In the genomic region with DNA sequence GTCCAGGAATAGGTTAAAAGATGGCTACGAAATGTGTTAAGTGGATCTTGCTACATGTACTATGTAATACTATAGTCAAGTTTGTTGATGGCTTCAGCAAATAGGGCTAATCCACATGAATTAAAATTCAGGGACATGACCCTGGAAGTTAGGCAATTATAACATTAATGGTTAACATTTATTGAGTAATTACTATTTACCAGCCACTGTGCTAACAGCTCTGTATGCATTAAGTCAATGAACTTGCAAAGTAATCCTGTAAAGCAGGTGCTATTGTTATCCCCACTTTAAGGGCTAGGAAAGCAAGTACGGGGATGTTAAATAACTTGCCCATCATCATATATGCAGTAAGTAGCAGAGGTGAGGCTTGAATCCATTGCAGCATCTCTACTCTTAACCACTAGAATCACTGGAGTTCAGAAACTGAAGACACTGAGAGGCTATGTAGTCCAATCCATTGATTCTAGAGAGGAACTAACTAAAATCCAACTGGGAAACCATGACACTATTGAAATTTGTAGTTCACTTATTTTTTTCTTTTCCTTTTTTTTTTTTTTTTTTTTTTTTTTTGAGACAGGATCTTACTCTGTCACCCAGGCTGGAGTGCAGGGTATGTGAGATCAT, we compare ENCODE assay signal across 21 cellular contexts.
DNase-seq lines count a peak whose midpoint lies in the region; ATAC-seq, FAIRE-seq and TF ChIP-seq lines count a peak whose summit lies in the region.
"Had no signal": no experiment of that assay in that cellular context is flagged by ENCODE, and none has a peak within 500 bp of the region (broad histone marks: within the 10 kb centered on the region; RNA-seq: fewer than 3 reads in every experiment).

No MANE protein-coding gene starts in this region.

- H3K4me1 ChIP-seq in OCI-LY3 (ENCODE audit: low read length) (peaks cover 86% of the 10 kb centered on the region), small intestine (ENCODE audit: control insufficient read depth in 2 of 2, insufficient read depth in 1 of 2, low read depth in 1 of 2, low read length in 1 of 2) (no peaks in the 10 kb centered on the region)
- H3K4me1 ChIP-seq: Caco-2, HAP-1 had no signal

- no peaks in the 10 kb centered on the region for H3K79me2 ChIP-seq in OCI-LY3 (ENCODE audit: low read length)

- H3K27ac Mint-ChIP-seq in progenitor cell of endocrine pancreas = peak overlapping the region; percentile 69
- H3K27ac Mint-ChIP-seq: CD4-positive, alpha-beta T cell had no signal

- H3K4me2 ChIP-seq in OCI-LY3 (ENCODE audit: low read length) = peak overlapping the region; percentile 80

- no peaks in the 10 kb centered on the region for H3K9me3 ChIP-seq in OCI-LY3 (ENCODE audit: insufficient read depth, low read length)
- no peaks in the 10 kb centered on the region for H3K9me3 ChIP-seq in small intestine (ENCODE audit: control insufficient read depth, low read depth)
- H3K9me3 ChIP-seq: Caco-2, HAP-1 had no signal

- H3K27ac ChIP-seq in OCI-LY3 (ENCODE audit: low read length) (peak overlapping the region; percentile 94), small intestine (ENCODE audit: low read depth in 1 of 2, low read length in 1 of 2) (no peak overlapping the region)
- H3K27ac ChIP-seq: C4-2B had no signal

- no peaks in the 10 kb centered on the region for H3K27me3 ChIP-seq in OCI-LY3 (ENCODE audit: low read depth, low read length)
- H3K27me3 ChIP-seq in small intestine (ENCODE audit: control insufficient read depth in 2 of 2, insufficient read depth in 2 of 2, low read length in 2 of 2) = no peaks in the 10 kb centered on the region

- no peaks in the 10 kb centered on the region for H3K27me3 Mint-ChIP-seq in progenitor cell of endocrine pancreas
- H3K27me3 Mint-ChIP-seq: CD4-positive, alpha-beta T cell had no signal

- H3K4me3 ChIP-seq in OCI-LY3 (ENCODE audit: low read length) (peak overlapping the region; percentile 71), small intestine (ENCODE audit: low read depth in 1 of 2, low read length in 2 of 2) (no peak overlapping the region)
- H3K4me3 ChIP-seq: HAP-1 had no signal

- peak; percentile 94 for ATAC-seq in left lobe of liver
- no peak for ATAC-seq in GM18867 (IDR thresholded peaks at IDR 0.05; ENCODE audit: unreplicated experiment)
- ATAC-seq in GM21381 (IDR thresholded peaks at IDR 0.05; ENCODE audit: unreplicated experiment) = no peak

- no peak overlapping the region for H2AFZ ChIP-seq in OCI-LY3 (ENCODE audit: low read depth, low read length)

- H4K20me1 ChIP-seq in OCI-LY3 (ENCODE audit: insufficient read depth, low read length) = no peaks in the 10 kb centered on the region

- peaks cover 3% of the 10 kb centered on the region for H3K9me3 Mint-ChIP-seq in progenitor cell of endocrine pancreas (ENCODE audit: low read depth)
- H3K9me3 Mint-ChIP-seq: CD4-positive, alpha-beta T cell had no signal

- peaks cover 14% of the 10 kb centered on the region for H3K36me3 ChIP-seq in OCI-LY3 (replicated peaks; ENCODE audit: low read depth, low read length)
- H3K36me3 ChIP-seq in small intestine (ENCODE audit: control insufficient read depth in 2 of 2, insufficient read depth in 2 of 2, low read length in 2 of 2) = no peaks in the 10 kb centered on the region
- H3K36me3 ChIP-seq: HAP-1 had no signal

- H3K36me3 Mint-ChIP-seq in progenitor cell of endocrine pancreas (ENCODE audit: insufficient read depth) = peaks cover 2% of the 10 kb centered on the region

- H3K4me1 Mint-ChIP-seq in progenitor cell of endocrine pancreas (ENCODE audit: low read depth) = peaks cover 24% of the 10 kb centered on the region

- H3K4me3 Mint-ChIP-seq in progenitor cell of endocrine pancreas (ENCODE audit: low read depth) = no peak overlapping the region
- H3K4me3 Mint-ChIP-seq: CD4-positive, alpha-beta T cell had no signal

- FAIRE-seq in small intestine (lab: Jason Lieb, UNC) = no peak
- FAIRE-seq: A204.1, D721Med, GM12892, GM18507, HTR-8/SVneo had no signal

- 37 to 65% (median 52%) methylated on average over 2 of the region's 2 CpGs for WGBS in small intestine, 3 donors

- DNase-seq in NCI-H748 (lab: John Stamatoyannopoulos, UW; ENCODE audit: unreplicated experiment) (peak; percentile 80), left lobe of liver (ENCODE audit: low spot score) (no peak), progenitor cell of endocrine pancreas (ENCODE audit: low spot score, unreplicated experiment) (no peak), small intestine (no peak)
- no peak for DNase-seq in activated CD4-positive, alpha-beta T cell treated with anti-CD3 and anti-CD28 coated beads for 1 hour
- DNase-seq: ACHN; Caco-2; CD4-positive, alpha-beta T cell; DMS79; GDM1; KG1 had no signal

- peak overlapping the region; percentile 82 for H3K9ac ChIP-seq in OCI-LY3 (ENCODE audit: low read length)

- TF ChIP-seq CTCF in OCI-LY3 (IDR thresholded peaks at IDR 0.05; ENCODE audit: low read depth, low read length) (no peak), progenitor cell of endocrine pancreas (IDR thresholded peaks at IDR 0.05; ENCODE audit: unreplicated experiment) (no peak)
